In genomic region chr19:17305211-17305516, GRCh38 we compare ENCODE assay signal across 9 cellular contexts. TPM values are rescaled to one million over a fixed set of nuclear protein-coding genes. Genes with fewer than 3 reads are reported as not detected.
DNase-seq lines count a peak whose midpoint lies in the region; ATAC-seq, FAIRE-seq and TF ChIP-seq lines count a peak whose summit lies in the region.
"Had no signal": no experiment of that assay in that cellular context is flagged by ENCODE, and none has a peak within 500 bp of the region (broad histone marks: within the 10 kb centered on the region; RNA-seq: fewer than 3 reads in every experiment).

No MANE protein-coding gene starts in this region.

- peaks cover 30% of the 10 kb centered on the region for H3K79me2 ChIP-seq in DOHH2 (ENCODE audit: control insufficient read depth, low read length)

- CTCF ChIA-PET in RWPE1 (lab: Yijun Ruan, JAX), result interaction anchor here (0.6 to 1.7 kb wide), 6 partner anchors 12 to 107 kb away, joined by 3 to 9 read pairs (median 3); partner anchors contain the start of gene ANO8

- no peaks in the 10 kb centered on the region for H3K27me3 Mint-ChIP-seq in progenitor cell of endocrine pancreas

- H3F3A ChIP-seq in DOHH2 (ENCODE audit: control insufficient read depth, insufficient read depth), result peaks cover 6% of the 10 kb centered on the region

- H3K9me3 ChIP-seq in DOHH2 (ENCODE audit: control insufficient read depth, insufficient read depth, low read length) (no peaks in the 10 kb centered on the region), esophagus (ENCODE audit: control insufficient read depth in 2 of 2, insufficient read depth in 1 of 2, low read depth in 1 of 2, low read length in 1 of 2) (no peaks in the 10 kb centered on the region)

- peak overlapping the region; percentile 41 for H3K4me2 ChIP-seq in DOHH2 (ENCODE audit: low read length)

- peak overlapping the region; percentile 89; the same call in 1 of the 2 replicates for H3K4me3 ChIP-seq in DOHH2 (ENCODE audit: low read length)
- no peak overlapping the region for H3K4me3 ChIP-seq in esophagus (ENCODE audit: low read depth in 1 of 2, low read length in 2 of 2)

- WGBS in esophagus, 2 donors, result 0 to 1% methylated on average over 7 of the region's 7 CpGs

- H3K27me3 ChIP-seq in DOHH2 (ENCODE audit: control insufficient read depth, low read length) (no peaks in the 10 kb centered on the region), esophagus (ENCODE audit: control insufficient read depth in 1 of 2, insufficient read depth in 2 of 2, low read length in 2 of 2) (no peaks in the 10 kb centered on the region)

- no peak for TF ChIP-seq CTCF in DOHH2 (IDR thresholded peaks at IDR 0.05; ENCODE audit: low read depth, low read length, poor library complexity, severe bottlenecking)
- TF ChIP-seq CTCF in RWPE1 (conservative IDR thresholded peaks at IDR 0.05; ENCODE audit: low read depth), result no peak
- no peak for TF ChIP-seq CTCF in progenitor cell of endocrine pancreas (IDR thresholded peaks at IDR 0.05; ENCODE audit: unreplicated experiment)

- peaks cover 3% of the 10 kb centered on the region; the same call in 1 of the 2 replicates for H4K20me1 ChIP-seq in DOHH2 (ENCODE audit: control insufficient read depth, insufficient read depth, low read depth, low read length)

- FAIRE-seq in GM12891 (lab: Jason Lieb, UNC), result no peak
- FAIRE-seq: bronchial epithelial cell had no signal

- H3K27ac ChIP-seq in DOHH2 (ENCODE audit: low read depth, low read length) (0 out of 2 replicates have a peak overlapping the region, but pooled peaks have one; percentile 10), RWPE1 (peak overlapping the region; percentile 98), esophagus (ENCODE audit: low read depth in 2 of 2, low read length in 1 of 2) (peak overlapping the region; percentile 95)

- H3K36me3 ChIP-seq in DOHH2 (ENCODE audit: control insufficient read depth, low read length) (peaks cover 15% of the 10 kb centered on the region), esophagus (ENCODE audit: control insufficient read depth in 2 of 2, insufficient read depth in 2 of 2, low read length in 1 of 2) (peaks cover 0 to 3% of the 10 kb centered on the region in 2 donors)

- H3K9me3 Mint-ChIP-seq in progenitor cell of endocrine pancreas (ENCODE audit: low read depth), result no peaks in the 10 kb centered on the region

- H3K36me3 Mint-ChIP-seq in progenitor cell of endocrine pancreas (ENCODE audit: insufficient read depth), result no peaks in the 10 kb centered on the region

- POLR2A ChIA-PET in RWPE1 (lab: Yijun Ruan, JAX; ENCODE audit: low non-redundant PET), result interaction anchor here (0.5 kb wide), 1 partner anchor 118 kb away, joined by 4 read pairs; no protein-coding TSS in a partner anchor

- no peak for TF ChIP-seq POLR2A in GM12891 (IDR thresholded peaks at IDR 0.05; ENCODE audit: low read depth, low read length)

- H3K4me1 Mint-ChIP-seq in progenitor cell of endocrine pancreas (ENCODE audit: low read depth), result peaks cover 21% of the 10 kb centered on the region

- H3K9me2 ChIP-seq in DOHH2 (replicated peaks; ENCODE audit: control insufficient read depth, low read length), result no peaks in the 10 kb centered on the region

- peak overlapping the region; percentile 88 for H3K4me3 Mint-ChIP-seq in progenitor cell of endocrine pancreas (ENCODE audit: low read depth)

- DNase-seq in RWPE1 (ENCODE audit: low spot score), result no peak
- no peak for DNase-seq in progenitor cell of endocrine pancreas (ENCODE audit: low spot score, unreplicated experiment)
- no peak for DNase-seq in midbrain (lab: John Stamatoyannopoulos, UW)
- no peak for DNase-seq in GM12891 (ENCODE audit: insufficient read length, low spot score)

- H3K4me1 ChIP-seq in DOHH2 (ENCODE audit: control insufficient read depth, low read length) (peaks cover 43% of the 10 kb centered on the region), esophagus (ENCODE audit: control insufficient read depth in 2 of 2, insufficient read depth in 2 of 2, low read length in 1 of 2) (peaks cover 0 to 10% of the 10 kb centered on the region in 2 donors)

- H3K27ac Mint-ChIP-seq in progenitor cell of endocrine pancreas, result peak overlapping the region; percentile 91

- ATAC-seq in HG03439 (IDR thresholded peaks at IDR 0.05; ENCODE audit: unreplicated experiment) (no peak), HG03175 (IDR thresholded peaks at IDR 0.05; ENCODE audit: unreplicated experiment) (no peak)

TF ChIP-seq in GM12891, 5 proteins besides CTCF, POLR2A, EP300 and RAD21:
- TF ChIP-seq SPI1 (IDR thresholded peaks at IDR 0.05; ENCODE audit: low read depth, low read length) (no peak), TAF1 (IDR thresholded peaks at IDR 0.05; ENCODE audit: low read depth, low read length) (no peak), POLR2AphosphoS5 (IDR thresholded peaks at IDR 0.05; ENCODE audit: low read depth, low read length) (no peak), POU2F2 (IDR thresholded peaks at IDR 0.05; ENCODE audit: low read depth, low read length) (no peak), PAX5 (IDR thresholded peaks at IDR 0.05; ENCODE audit: insufficient read depth, low read length, severe bottlenecking) (no peak)

RNA-seq across cellular contexts. Expression of gene MRPL34, which starts 0.5 kb away (rescaled TPM):
- 100 to 1,000 TPM in 1 of 2 donors, 10 to 100 TPM in 1; 72.1 to 102 TPM for polyA plus RNA-seq in esophagus
- 54.0 and 54.4 TPM in 2 replicates for total RNA-seq in progenitor cell of endocrine pancreas
- 75.1 TPM for polyA plus RNA-seq in GM12891 (2012; ENCODE audit: low read depth, missing spikeins)

RNA-seq across cellular contexts. Expression of gene ABHD8, which starts 1.9 kb away (rescaled TPM):
- 1 to 10 TPM; 3.4 to 4.5 TPM for polyA plus RNA-seq in esophagus
- total RNA-seq in progenitor cell of endocrine pancreas, result 16.2 and 16.9 TPM in 2 replicates
- polyA plus RNA-seq in GM12891 (2012; ENCODE audit: low read depth, missing spikeins), result 9.2 TPM

RNA-seq across cellular contexts. Expression of gene DDA1, which starts 4.2 kb away (rescaled TPM):
- 10 to 100 TPM; 40.3 to 41.4 TPM for polyA plus RNA-seq in esophagus
- 38.6 and 41.4 TPM in 2 replicates for total RNA-seq in progenitor cell of endocrine pancreas
- polyA plus RNA-seq in GM12891 (2012; ENCODE audit: low read depth, missing spikeins), result 75.3 TPM

RNA-seq across cellular contexts. Expression of gene ANKLE1, which starts 23.5 kb away (rescaled TPM):
- under 1 TPM; 0.22 to 0.45 TPM for polyA plus RNA-seq in esophagus
- 6.4 and 8.1 TPM in 2 replicates for total RNA-seq in progenitor cell of endocrine pancreas
- polyA plus RNA-seq in GM12891 (2012; ENCODE audit: low read depth, missing spikeins), result 3.8 TPM

RNA-seq across cellular contexts. Expression of gene ANO8, which starts 29.5 kb away (rescaled TPM):
- polyA plus RNA-seq in esophagus, result 10 to 100 TPM in 1 of 2 donors, 1 to 10 TPM in 1; 9.7 to 28.0 TPM
- total RNA-seq in progenitor cell of endocrine pancreas, result 45.2 and 45.3 TPM in 2 replicates
- 1.3 TPM for polyA plus RNA-seq in GM12891 (2012; ENCODE audit: low read depth, missing spikeins)

Comparison
In these comparisons a context has a peak if more than half of its experiments do, and no peak if none do; other contexts are left out.
1. H3K27ac ChIP-seq: peak in every context shown above with its lines; median percentile 98 in RWPE1; 95 in esophagus; 10 in DOHH2.